16 cellular contexts compared by ENCODE assay signal in the genomic region with DNA sequence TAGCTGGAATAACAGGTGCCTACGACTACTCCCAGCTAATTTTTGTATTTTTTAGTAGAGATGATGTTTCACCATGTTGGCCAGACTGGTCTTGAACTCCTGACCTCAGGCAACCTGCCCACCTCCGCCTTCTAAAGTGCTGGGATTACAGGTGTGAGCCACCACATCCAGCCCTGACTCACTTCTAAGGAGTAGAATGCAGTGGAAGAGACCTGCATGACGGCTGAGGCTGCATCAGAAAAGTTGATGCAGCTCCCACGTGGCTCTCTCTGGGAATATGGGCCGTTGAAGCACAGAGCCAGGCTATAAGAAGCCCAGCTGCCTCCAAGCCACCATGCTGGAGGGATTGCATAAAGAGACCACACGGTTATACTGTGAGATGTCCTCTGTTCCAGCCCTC. TPM values are rescaled to one million over a fixed set of nuclear protein-coding genes. Genes with fewer than 3 reads are reported as not detected.
A peak's percentile ranks its signal among the peaks of the same experiment; 100 is the strongest.
DNase-seq lines count a peak whose midpoint lies in the region; ATAC-seq, FAIRE-seq and TF ChIP-seq lines count a peak whose summit lies in the region.
"Had no signal": no experiment of that assay in that cellular context is flagged by ENCODE, and none has a peak within 500 bp of the region (broad histone marks: within the 10 kb centered on the region; RNA-seq: fewer than 3 reads in every experiment).

No MANE protein-coding gene starts in this region.

- H3K9me3 Mint-ChIP-seq in activated CD4-positive, alpha-beta T cell treated with anti-CD3 and anti-CD28 coated beads for 36 hours (ENCODE audit: low read depth), result no peaks in the 10 kb centered on the region

- no peak for FAIRE-seq in K562 (lab: Jason Lieb, UNC)
- FAIRE-seq: A549 had no signal

- no peaks in the 10 kb centered on the region for H3K27me3 ChIP-seq in K562 (ENCODE audit: control insufficient read depth in 2 of 2, insufficient read depth in 2 of 2, low read length in 2 of 2)
- no peaks in the 10 kb centered on the region for H3K27me3 ChIP-seq in esophagus squamous epithelium
- H3K27me3 ChIP-seq: BE2C had no signal

- H3K27ac Mint-ChIP-seq in activated CD4-positive, alpha-beta T cell treated with anti-CD3 and anti-CD28 coated beads for 36 hours, result no peak overlapping the region

- H3K4me1 ChIP-seq in K562 (replicated peaks in 1 of 2; ENCODE audit: control insufficient read depth in 2 of 2, insufficient read depth in 2 of 2, low read length in 2 of 2) (no peaks in the 10 kb centered on the region), esophagus squamous epithelium (peaks cover 0 to 7% (median 4%) of the 10 kb centered on the region in 3 donors)

- no TSS peak for BruUV-seq in K562 (replicated peaks; lab: Mats Ljungman, UMichigan)

- POLR2A ChIA-PET in K562 (lab: Yijun Ruan, JAX), result interaction anchor here (0.6 kb wide), 1 partner anchor 56 kb away, joined by 3 read pairs; no protein-coding TSS in a partner anchor
- POLR2A ChIA-PET in activated CD4-positive, alpha-beta T cell treated with anti-CD3 and anti-CD28 coated beads for 36 hours (lab: Charles Lee), result interaction anchor here (0.6 kb wide), 1 partner anchor 911 kb away, joined by 13 read pairs; no protein-coding TSS in a partner anchor

- no peaks in the 10 kb centered on the region for H3K36me3 Mint-ChIP-seq in activated CD4-positive, alpha-beta T cell treated with anti-CD3 and anti-CD28 coated beads for 36 hours (ENCODE audit: low read depth)

- intact Hi-C loops in K562 (cut with micrococcal nuclease) (no loop called here), posterior vena cava (cut with DNase I) (no loop called here), esophagus squamous epithelium (cut with DNase I) (no loop called here)
- intact Hi-C loops in activated CD4-positive, alpha-beta T cell treated with anti-CD3 and anti-CD28 coated beads for 36 hours (cut with DNase I, micrococcal nuclease), result no loop called here

- 31% methylated on average over 6 of the region's 6 CpGs for WGBS in K562 (ENCODE audit: insufficient coverage, low coverage, missing lambda C conversion rate)
- 67 to 88% methylated on average over 2 to 3 of the region's 6 CpGs for WGBS in esophagus squamous epithelium, 2 donors

- ATAC-seq in GM19351 (IDR thresholded peaks at IDR 0.05; ENCODE audit: unreplicated experiment) (peak; percentile 47), K562 (peak; percentile 31)
- no peak for ATAC-seq in activated CD4-positive, alpha-beta T cell treated with anti-CD3 and anti-CD28 coated beads for 36 hours
- ATAC-seq: A549, SK-N-SH treated with all-trans-retinoic acid at 6 μM for 48 hours had no signal

- no peaks in the 10 kb centered on the region for H3K9me3 ChIP-seq in K562 (replicated peaks; ENCODE audit: control insufficient read depth, insufficient read depth, low read depth, low read length)
- H3K9me3 ChIP-seq in esophagus squamous epithelium, result no peaks in the 10 kb centered on the region
- H3K9me3 ChIP-seq: A549, BE2C had no signal

- H2AFZ ChIP-seq in K562 (ENCODE audit: low read depth, low read length), result peak overlapping the region; percentile 37

- in situ Hi-C loops in K562 (cut with MboI), result no loop called here

- H3K9me1 ChIP-seq in K562 (ENCODE audit: control insufficient read depth, insufficient read depth, low read length), result no peaks in the 10 kb centered on the region

- TF ChIP-seq POLR2A in K562 (conservative IDR thresholded peaks at IDR 0.05), result no peak
- TF ChIP-seq POLR2A in esophagus squamous epithelium (IDR thresholded peaks at IDR 0.05), result no peak

- TF ChIP-seq RAD21 in K562 (CRISPR knock-in tag; conservative IDR thresholded peaks at IDR 0.05 in 1 of 2, IDR thresholded peaks at IDR 0.05 in 1 of 2), result no peak

- no peak for TF ChIP-seq EP300 in K562 (IDR thresholded peaks at IDR 0.05; ENCODE audit: low read length)

- H3K27me3 Mint-ChIP-seq in activated CD4-positive, alpha-beta T cell treated with anti-CD3 and anti-CD28 coated beads for 36 hours, result no peaks in the 10 kb centered on the region

- H3K27ac ChIP-seq in K562 (ENCODE audit: extremely low read depth, low read depth, low read length) (no peak overlapping the region), esophagus squamous epithelium (no peak overlapping the region)

- CTCF ChIA-PET in K562 (lab: Yijun Ruan, JAX; ENCODE audit: low intra/inter-chr PET ratio), result no interaction called here
- CTCF ChIA-PET in activated CD4-positive, alpha-beta T cell treated with anti-CD3 and anti-CD28 coated beads for 36 hours (lab: Charles Lee), result no interaction called here

- no peak overlapping the region for H3K4me3 Mint-ChIP-seq in activated CD4-positive, alpha-beta T cell treated with anti-CD3 and anti-CD28 coated beads for 36 hours

- no peaks in the 10 kb centered on the region for H3K79me2 ChIP-seq in K562 (ENCODE audit: control insufficient read depth, insufficient read depth, low read length)

- peaks cover 4% of the 10 kb centered on the region for H3K4me1 Mint-ChIP-seq in activated CD4-positive, alpha-beta T cell treated with anti-CD3 and anti-CD28 coated beads for 36 hours

- peak overlapping the region in 1 of 2 experiments; percentile 6; a peak in 1 of 4 replicates for H3K9ac ChIP-seq in K562 (ENCODE audit: insufficient read depth in 1 of 2, low read depth in 2 of 2, low read length in 2 of 2)

- H4K20me1 ChIP-seq in K562 (replicated peaks; ENCODE audit: control insufficient read depth, insufficient read depth, low read length), result no peaks in the 10 kb centered on the region

- no peak overlapping the region for H3K4me3 ChIP-seq in K562
- no peak overlapping the region for H3K4me3 ChIP-seq in esophagus squamous epithelium
- H3K4me3 ChIP-seq: A549 had no signal

- peak; percentile 64 for DNase-seq in M059J (ENCODE audit: low read depth)
- no peak for DNase-seq in K562 (ENCODE audit: extremely low read depth in 1 of 4, low spot score in 3 of 4)
- peak; percentile 13 for DNase-seq in posterior vena cava (ENCODE audit: low spot score)
- DNase-seq in H4 (ENCODE audit: low spot score), result no peak
- DNase-seq in activated CD4-positive, alpha-beta T cell treated with anti-CD3 and anti-CD28 coated beads for 36 hours, result no peak
- no peak for DNase-seq in NCI-H1930 (lab: John Stamatoyannopoulos, UW)
- DNase-seq in esophagus squamous epithelium (lab: John Stamatoyannopoulos, UW), result no peak
- DNase-seq: BE2C, KBM-7, NCI-H1105 treated with DMSO at 0.1 percent for 48 hours, NCI-H446 treated with DMSO at 0.1 percent for 48 hours, NCI-H526 treated with DMSO at 0.1 percent for 48 hours, SIG-M5 had no signal

- H3K4me2 ChIP-seq in K562 (ENCODE audit: insufficient read depth, low read length), result no peak overlapping the region
- H3K4me2 ChIP-seq: A549 had no signal

- H3K36me3 ChIP-seq in K562 (ENCODE audit: control insufficient read depth, insufficient read depth, low read length) (no peaks in the 10 kb centered on the region), esophagus squamous epithelium (no peaks in the 10 kb centered on the region)
- H3K36me3 ChIP-seq: BE2C had no signal

- TF ChIP-seq CTCF in K562 (IDR thresholded peaks at IDR 0.05 in 2 of 3, conservative IDR thresholded peaks at IDR 0.05 in 1 of 3; ENCODE audit: insufficient read depth in 2 of 3, low read depth in 1 of 3, low read length in 3 of 3) (no peak), esophagus squamous epithelium (IDR thresholded peaks at IDR 0.05) (no peak)

TF ChIP-seq in K562, 482 proteins besides CTCF, POLR2A, EP300 and RAD21 (continues in another document):
- TF ChIP-seq, protein P1, sequence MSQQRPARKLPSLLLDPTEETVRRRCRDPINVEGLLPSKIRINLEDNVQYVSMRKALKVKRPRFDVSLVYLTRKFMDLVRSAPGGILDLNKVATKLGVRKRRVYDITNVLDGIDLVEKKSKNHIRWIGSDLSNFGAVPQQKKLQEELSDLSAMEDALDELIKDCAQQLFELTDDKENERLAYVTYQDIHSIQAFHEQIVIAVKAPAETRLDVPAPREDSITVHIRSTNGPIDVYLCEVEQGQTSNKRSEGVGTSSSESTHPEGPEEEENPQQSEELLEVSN (IDR thresholded peaks at IDR 0.05; ENCODE audit: borderline replicate concordance in 1 of 2, extremely low read depth in 1 of 2, insufficient read depth in 1 of 2, insufficient read length in 1 of 2, low read depth in 1 of 2, low read length in 1 of 2, poor library complexity in 1 of 2, severe bottlenecking in 1 of 2), result peak in 1 of 2 experiments; percentile 6
- TF ChIP-seq PPARD (CRISPR knock-in tag; IDR thresholded peaks at IDR 0.05) (no peak), FOXJ3 (CRISPR knock-in tag; IDR thresholded peaks at IDR 0.05) (no peak), DIDO1 (tag; IDR thresholded peaks at IDR 0.05; ENCODE audit: low read depth) (no peak), ZNF79 (CRISPR knock-in tag; IDR thresholded peaks at IDR 0.05; ENCODE audit: low read depth) (no peak), ZNF436 (CRISPR knock-in tag; IDR thresholded peaks at IDR 0.05) (no peak), ZC3H4 (CRISPR knock-in tag; IDR thresholded peaks at IDR 0.05; ENCODE audit: borderline replicate concordance) (no peak), ZNF444 (CRISPR knock-in tag; IDR thresholded peaks at IDR 0.05) (no peak)

RNA-seq across cellular contexts. Expression of a gene that starts 21.6 kb away (rescaled TPM):
- total RNA-seq in M059J (2014; rRNA removed; shearing (Covaris generic)), result 39.1 and 39.9 TPM in 2 replicates
- 69.1 and 204 TPM in 2 replicates for total RNA-seq in K562 (2011; cell fraction: chromatin; rRNA removed; ENCODE audit: low replicate concordance)
- 167 and 171 TPM in 2 replicates for total RNA-seq in K562 (2011; cell fraction: nucleolus; rRNA removed)
- 96.8 and 112 TPM in 2 replicates for total RNA-seq in K562 (2011; cell fraction: nucleoplasm; rRNA removed)
- total RNA-seq in K562 (2014; rRNA removed) (67.0 and 70.1 TPM in 2 replicates), K562 (2014; rRNA removed; fragmentation: Illumina TruSeq; extraction: Trizol) (10.8 and 19.3 TPM in 2 replicates), K562 (2015; rRNA removed; fragmentation: Illumina TruSeq; extraction: Trizol) (27.8 and 28.7 TPM in 2 replicates), K562 (2021) (58.3 and 58.6 TPM in 2 replicates), posterior vena cava (10 to 100 TPM; 19.9 TPM), esophagus squamous epithelium (10 to 100 TPM; 32.3 to 40.7 (median 37.7) TPM)
- polyA plus RNA-seq in K562 (2011; rRNA removed) (34.6 and 41.4 TPM in 2 replicates), K562 (2014; fragmentation: Illumina TruSeq; extraction: Trizol) (33.3 and 49.0 TPM in 2 replicates), K562 (2014; fragmentation: Nextera tagmentation; extraction: Ambion mirVana) (1 to 10 TPM; 2.6 to 5.5 TPM), K562 (2014; rRNA removed) (57.7 and 61.4 TPM in 2 replicates)
- polyA plus RNA-seq in K562 (2011; cell fraction: cytosol; rRNA removed), result 30.9 and 78.0 TPM in 2 replicates
- polyA plus RNA-seq in K562 (2011; cell fraction: nucleus; rRNA removed), result 122 and 199 TPM in 2 replicates
- polyA plus RNA-seq in K562 (2012), result 57.1 and 57.6 TPM in 2 replicates
- polyA minus RNA-seq in K562 (2011; rRNA and poly(A)+ RNA removed), result 8.3 and 18.5 TPM in 2 replicates
- polyA minus RNA-seq in K562 (2011; cell fraction: cytosol; rRNA and poly(A)+ RNA removed), result 13.8 and 20.6 TPM in 2 replicates
- polyA minus RNA-seq in K562 (2011; cell fraction: nucleus; rRNA and poly(A)+ RNA removed), result 29.8 and 34.1 TPM in 2 replicates
- total RNA-seq in H4 (2014; rRNA removed; shearing (Covaris generic)), result 48.8 and 50.2 TPM in 2 replicates
- 10 to 100 TPM; 12.7 to 18.5 TPM for total RNA-seq in activated CD4-positive, alpha-beta T cell treated with anti-CD3 and anti-CD28 coated beads for 36 hours

Comparison
In these comparisons a context has a peak if more than half of its experiments do, and no peak if none do; other contexts are left out.
1. DNase-seq: peak in M059J (single experiment) and posterior vena cava (single experiment); none in K562 (0 of 4), H4 (single experiment), activated CD4-positive, alpha-beta T cell treated with anti-CD3 and anti-CD28 coated beads for 36 hours (single experiment), NCI-H1930 (0 of 2) and esophagus squamous epithelium (single experiment).